In the genomic region with DNA sequence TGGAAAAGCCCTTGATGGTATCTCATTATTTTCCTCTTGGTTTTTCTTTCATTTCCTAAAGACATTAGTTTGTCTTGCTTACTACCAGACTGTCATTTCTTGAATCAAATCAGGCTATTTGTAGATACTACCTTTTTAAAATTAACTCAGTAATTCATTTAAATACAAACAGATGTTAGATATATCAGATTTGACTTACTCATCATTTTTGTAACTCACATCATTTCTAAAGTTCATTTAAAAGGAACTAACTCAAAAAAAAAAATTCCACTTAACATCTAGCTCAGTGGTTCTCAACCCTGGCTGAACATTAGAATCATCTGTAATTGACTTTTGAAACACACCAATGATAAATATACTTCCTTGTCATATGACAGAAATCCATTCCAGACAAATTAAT, we compare ENCODE assay signal across 2 cellular contexts.
TF ChIP-seq lines count a peak whose summit lies in the region.

No MANE protein-coding gene starts in this region.

TF ChIP-seq in HCT116, 20 proteins besides CTCF, POLR2A, EP300 and RAD21 (continued from another document):
- TF ChIP-seq SP1 (IDR thresholded peaks at IDR 0.05; ENCODE audit: low read depth), result no peak
- no peak for TF ChIP-seq JUND (IDR thresholded peaks at IDR 0.05)
- no peak for TF ChIP-seq EZH2 (IDR thresholded peaks at IDR 0.05)
- no peak for TF ChIP-seq EZH2phosphoT487 (IDR thresholded peaks at IDR 0.05; ENCODE audit: borderline replicate concordance)
- no peak for TF ChIP-seq FOSL1 (IDR thresholded peaks at IDR 0.05; ENCODE audit: low read depth)
- no peak for TF ChIP-seq ELF1 (IDR thresholded peaks at IDR 0.05; ENCODE audit: borderline replicate concordance, low read depth)
- no peak for TF ChIP-seq CEBPB (IDR thresholded peaks at IDR 0.05; ENCODE audit: low read depth)
- TF ChIP-seq, protein P1, sequence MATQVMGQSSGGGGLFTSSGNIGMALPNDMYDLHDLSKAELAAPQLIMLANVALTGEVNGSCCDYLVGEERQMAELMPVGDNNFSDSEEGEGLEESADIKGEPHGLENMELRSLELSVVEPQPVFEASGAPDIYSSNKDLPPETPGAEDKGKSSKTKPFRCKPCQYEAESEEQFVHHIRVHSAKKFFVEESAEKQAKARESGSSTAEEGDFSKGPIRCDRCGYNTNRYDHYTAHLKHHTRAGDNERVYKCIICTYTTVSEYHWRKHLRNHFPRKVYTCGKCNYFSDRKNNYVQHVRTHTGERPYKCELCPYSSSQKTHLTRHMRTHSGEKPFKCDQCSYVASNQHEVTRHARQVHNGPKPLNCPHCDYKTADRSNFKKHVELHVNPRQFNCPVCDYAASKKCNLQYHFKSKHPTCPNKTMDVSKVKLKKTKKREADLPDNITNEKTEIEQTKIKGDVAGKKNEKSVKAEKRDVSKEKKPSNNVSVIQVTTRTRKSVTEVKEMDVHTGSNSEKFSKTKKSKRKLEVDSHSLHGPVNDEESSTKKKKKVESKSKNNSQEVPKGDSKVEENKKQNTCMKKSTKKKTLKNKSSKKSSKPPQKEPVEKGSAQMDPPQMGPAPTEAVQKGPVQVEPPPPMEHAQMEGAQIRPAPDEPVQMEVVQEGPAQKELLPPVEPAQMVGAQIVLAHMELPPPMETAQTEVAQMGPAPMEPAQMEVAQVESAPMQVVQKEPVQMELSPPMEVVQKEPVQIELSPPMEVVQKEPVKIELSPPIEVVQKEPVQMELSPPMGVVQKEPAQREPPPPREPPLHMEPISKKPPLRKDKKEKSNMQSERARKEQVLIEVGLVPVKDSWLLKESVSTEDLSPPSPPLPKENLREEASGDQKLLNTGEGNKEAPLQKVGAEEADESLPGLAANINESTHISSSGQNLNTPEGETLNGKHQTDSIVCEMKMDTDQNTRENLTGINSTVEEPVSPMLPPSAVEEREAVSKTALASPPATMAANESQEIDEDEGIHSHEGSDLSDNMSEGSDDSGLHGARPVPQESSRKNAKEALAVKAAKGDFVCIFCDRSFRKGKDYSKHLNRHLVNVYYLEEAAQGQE (IDR thresholded peaks at IDR 0.05; ENCODE audit: low read depth), result no peak
- no peak for TF ChIP-seq MAX (IDR thresholded peaks at IDR 0.05)
- TF ChIP-seq ZNF274 (IDR thresholded peaks at IDR 0.05; ENCODE audit: low read depth, low read length), result no peak
- no peak for TF ChIP-seq ZBTB33 (IDR thresholded peaks at IDR 0.05; ENCODE audit: extremely low read depth, insufficient replicate concordance, low read length)
TF ChIP-seq in HCT116: peak in this region for 0.

TF ChIP-seq in K562, 482 proteins besides CTCF, POLR2A, EP300 and RAD21 (continued from another document):
- TF ChIP-seq ZNF780A (CRISPR knock-in tag; IDR thresholded peaks at IDR 0.05), result no peak
